Comparison of ENCODE assay signal across 8 cellular contexts in the genomic region with DNA sequence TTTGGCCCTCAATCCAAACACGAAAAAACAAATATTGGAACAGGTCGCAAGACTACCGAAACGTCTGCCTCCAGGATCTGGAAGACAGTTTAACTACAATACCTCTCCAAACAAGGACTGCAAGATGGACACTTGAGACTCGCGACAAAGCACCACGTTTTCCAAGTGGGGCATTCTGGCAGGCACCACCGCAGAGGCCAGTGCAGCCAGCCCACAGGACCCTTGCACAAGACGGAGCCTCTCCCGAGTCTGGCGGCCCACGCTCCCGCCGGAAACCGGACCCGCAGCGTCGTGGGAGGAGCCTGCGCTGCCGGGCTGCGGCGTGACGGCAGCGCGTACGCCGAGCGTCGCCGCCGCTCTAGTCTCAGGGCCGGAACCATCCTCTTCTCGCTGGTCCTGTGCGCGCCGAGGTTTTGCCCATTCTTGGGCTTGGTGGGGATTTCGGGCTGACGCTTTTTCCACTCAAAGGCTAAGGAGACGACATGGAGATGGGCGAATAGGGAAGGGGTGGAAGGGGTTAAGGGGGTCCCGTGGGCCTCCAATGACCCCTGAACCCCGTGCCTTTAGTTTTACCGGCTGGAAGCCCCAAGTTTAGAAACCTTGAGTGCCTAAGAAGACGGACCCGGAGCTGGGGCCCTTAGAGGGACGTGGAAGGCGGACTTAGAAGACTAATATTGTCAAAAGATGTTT. TPM values are rescaled to one million over a fixed set of nuclear protein-coding genes. Genes with fewer than 3 reads are reported as not detected.
DNase-seq lines count a peak whose midpoint lies in the region; ATAC-seq and TF ChIP-seq lines count a peak whose summit lies in the region.

A gene (minus strand): TSS at position 283 of the 690 bp plus-strand sequence. CDS start 109 bp downstream, at position 174.

- H3K27me3 Mint-ChIP-seq in CD8-positive, alpha-beta T cell (ENCODE audit: low read depth), result peaks cover 15% of the 10 kb centered on the region
- peaks cover 9% of the 10 kb centered on the region for H3K27me3 Mint-ChIP-seq in endodermal cell (ENCODE audit: insufficient read depth)

- ATAC-seq in CD8-positive, alpha-beta T cell, result peak; percentile 95
- ATAC-seq in GM19452 (IDR thresholded peaks at IDR 0.05; ENCODE audit: unreplicated experiment) (peak; percentile 99), HG03575 (IDR thresholded peaks at IDR 0.05; ENCODE audit: extremely low read depth, insufficient number of reproducible peaks, low FRiP score, unreplicated experiment) (peak; percentile 87)

- TF ChIP-seq CTCF in CD8-positive, alpha-beta T cell (IDR thresholded peaks at IDR 0.05), result no peak
- TF ChIP-seq CTCF in endodermal cell (conservative IDR thresholded peaks at IDR 0.05), result no peak

- H3K9me3 ChIP-seq in CD8-positive, alpha-beta T cell (ENCODE audit: low read length), result no peaks in the 10 kb centered on the region
- H3K9me3 ChIP-seq in endodermal cell (ENCODE audit: control insufficient read depth, low read length), result peaks cover 16% of the 10 kb centered on the region
- H3K9me3 ChIP-seq in mesodermal cell (ENCODE audit: control insufficient read depth, low read length), result no peaks in the 10 kb centered on the region

- H3K36me3 ChIP-seq in CD8-positive, alpha-beta T cell (ENCODE audit: insufficient read depth, low read length), result no peaks in the 10 kb centered on the region
- peaks cover 16% of the 10 kb centered on the region for H3K36me3 ChIP-seq in endodermal cell (ENCODE audit: control insufficient read depth, insufficient read depth, low read length)
- peaks cover 11% of the 10 kb centered on the region for H3K36me3 ChIP-seq in mesodermal cell (ENCODE audit: control insufficient read depth, insufficient read depth, low read length)

- H3K27ac ChIP-seq in CD8-positive, alpha-beta T cell (ENCODE audit: low read depth, low read length), result peak within 1 kb of the TSS; percentile 75
- peak within 1 kb of the TSS; percentile 12 for H3K27ac ChIP-seq in endodermal cell (ENCODE audit: low read depth, low read length)
- H3K27ac ChIP-seq in mesodermal cell (ENCODE audit: low read depth, low read length, severe bottlenecking), result peak within 1 kb of the TSS; percentile 79

- intact Hi-C loops in CD8-positive, alpha-beta T cell (cut with DNase I, micrococcal nuclease), result loop anchor here (2.0 to 10.0 kb wide), 8 partner anchors 797 to 1904 kb away; a partner anchor contains a TSS

- no peaks in the 10 kb centered on the region for H3K27me3 ChIP-seq in CD8-positive, alpha-beta T cell (ENCODE audit: insufficient read depth, low read length)
- no peaks in the 10 kb centered on the region for H3K27me3 ChIP-seq in endodermal cell (ENCODE audit: control insufficient read depth, insufficient read depth, low read length, poor library complexity, severe bottlenecking)

- H3K9ac ChIP-seq in endodermal cell (ENCODE audit: extremely low read depth, low read length, poor library complexity, severe bottlenecking), result peak within 1 kb of the TSS; percentile 77

- POLR2A ChIA-PET in CD8-positive, alpha-beta T cell (lab: Charles Lee), result interaction anchor here (0.7 to 1.4 kb wide), 2 partner anchors 23 to 1673 kb away, joined by 3 read pairs; no protein-coding TSS in a partner anchor

- H3K27ac Mint-ChIP-seq in CD8-positive, alpha-beta T cell, result peak within 1 kb of the TSS; percentile 95
- H3K27ac Mint-ChIP-seq in endodermal cell, result peak within 1 kb of the TSS; percentile 91

- WGBS in endodermal cell (ENCODE audit: insufficient coverage in 1 of 2, insufficient read length in 1 of 2), 2 experiments, result 2 to 3% methylated on average over 11 to 47 of the region's 47 CpGs
- WGBS in mesodermal cell (ENCODE audit: insufficient coverage in 2 of 2), 2 experiments, result 2 to 4% methylated on average over 34 to 42 of the region's 47 CpGs

- H3K4me3 Mint-ChIP-seq in CD8-positive, alpha-beta T cell, result peak within 1 kb of the TSS; percentile 92
- H3K4me3 Mint-ChIP-seq in endodermal cell, result peak within 1 kb of the TSS; percentile 80

- CTCF ChIA-PET in CD8-positive, alpha-beta T cell (lab: Charles Lee), result no interaction called here

- H3K4me3 ChIP-seq in CD8-positive, alpha-beta T cell (ENCODE audit: low read depth, low read length), result peak within 1 kb of the TSS; percentile 85
- peak within 1 kb of the TSS; percentile 94 for H3K4me3 ChIP-seq in endodermal cell (ENCODE audit: low read length)
- H3K4me3 ChIP-seq in mesodermal cell (ENCODE audit: extremely low read depth, insufficient read depth, low read length, poor library complexity, severe bottlenecking), result peak within 1 kb of the TSS; percentile 92

- peak; percentile 41 to 85 (median 70) for DNase-seq in CD8-positive, alpha-beta T cell
- DNase-seq in NOMO-1 (lab: John Stamatoyannopoulos, UW; ENCODE audit: unreplicated experiment in 2 of 2) (peak; percentile 49 to 57), endodermal cell (peak; percentile 76)
- peak; percentile 54 to 58 for DNase-seq in activated CD8-positive, alpha-beta memory T cell treated with anti-CD3 and anti-CD28 coated beads for 4 hours (ENCODE audit: low read depth in 2 of 2)
- DNase-seq in stimulated activated CD8-positive, alpha-beta memory T cell treated with anti-CD3 and anti-CD28 coated beads, Interleukin-15, amount 100 ng/mL, for 4 hours (ENCODE audit: low read depth in 2 of 2), result peak; percentile 45 to 58

- H3K9me3 Mint-ChIP-seq in CD8-positive, alpha-beta T cell, result peaks cover 2% of the 10 kb centered on the region
- peaks cover 38% of the 10 kb centered on the region for H3K9me3 Mint-ChIP-seq in endodermal cell

- H3K4me1 ChIP-seq in CD8-positive, alpha-beta T cell (ENCODE audit: insufficient read depth, low read length), result peaks cover 17% of the 10 kb centered on the region
- no peaks in the 10 kb centered on the region for H3K4me1 ChIP-seq in endodermal cell (ENCODE audit: control insufficient read depth, insufficient read depth, low read length)
- H3K4me1 ChIP-seq in mesodermal cell (ENCODE audit: control insufficient read depth, insufficient read depth, low read length, poor library complexity, severe bottlenecking), result no peaks in the 10 kb centered on the region

- peaks cover 49% of the 10 kb centered on the region for H3K4me1 Mint-ChIP-seq in CD8-positive, alpha-beta T cell (ENCODE audit: low read depth)
- H3K4me1 Mint-ChIP-seq in endodermal cell, result peaks cover 15% of the 10 kb centered on the region

- peaks cover 19% of the 10 kb centered on the region for H3K36me3 Mint-ChIP-seq in CD8-positive, alpha-beta T cell
- peaks cover 15% of the 10 kb centered on the region for H3K36me3 Mint-ChIP-seq in endodermal cell (ENCODE audit: low read depth)

RNA-seq across cellular contexts. Expression of the gene that starts here (rescaled TPM):
- 10 to 100 TPM in 1 of 2 experiments, 1 to 10 TPM in 1; 9.7 to 11.3 TPM for total RNA-seq in CD8-positive, alpha-beta T cell
- 10 to 100 TPM; 22.5 to 22.7 TPM for total RNA-seq in endodermal cell
- 22.2 TPM for polyA plus RNA-seq in endodermal cell (2013, experiment 1 of 2)
- 21.7 TPM for polyA plus RNA-seq in endodermal cell (2013, experiment 2 of 2)
- 12.7 TPM for polyA plus RNA-seq in mesodermal cell (2013, experiment 1 of 2)
- polyA plus RNA-seq in mesodermal cell (2013, experiment 2 of 2), result 13.4 TPM

Comparison
In these comparisons a context has a peak if more than half of its experiments do, and no peak if none do; other contexts are left out.
1. Peak in every context shown above with its lines: DNase-seq, ATAC-seq, H3K4me3 ChIP-seq and H3K27ac ChIP-seq.
2. H3K27ac ChIP-seq: peak in every context shown above with its lines; median percentile 79 in mesodermal cell; 75 in CD8-positive, alpha-beta T cell; 12 in endodermal cell.